Comparison of ENCODE assay signal across 15 cellular contexts in genomic region chr6:43937236-43938177, GRCh38.
A peak's percentile ranks its signal among the peaks of the same experiment; 100 is the strongest.
DNase-seq lines count a peak whose midpoint lies in the region; ATAC-seq and TF ChIP-seq lines count a peak whose summit lies in the region.
"Had no signal": no experiment of that assay in that cellular context is flagged by ENCODE, and none has a peak within 500 bp of the region (broad histone marks: within the 10 kb centered on the region; RNA-seq: fewer than 3 reads in every experiment).

No MANE protein-coding gene starts in this region.

- H3K4me1 ChIP-seq in DND-41 (ENCODE audit: insufficient read depth, low read length): no peaks in the 10 kb centered on the region
- H3K4me1 ChIP-seq in sigmoid colon: peaks cover 0 to 11% (median 0%) of the 10 kb centered on the region in 4 donors
- H3K4me1 ChIP-seq: foreskin keratinocyte had no signal

- ATAC-seq in DND-41 (ENCODE audit: insufficient read depth, low read depth) (no peak), SK-N-SH treated with all-trans-retinoic acid at 6 μM for 48 hours (peak; percentile 12; the same call in 2 of the 3 replicates), GM18511 (IDR thresholded peaks at IDR 0.05; ENCODE audit: unreplicated experiment) (no peak)
- ATAC-seq: activated T-cell treated with anti-CD3 and anti-CD28 coated beads, Interleukin-2, amount 50 U/mL, for 72 hours; foreskin keratinocyte; stimulated activated memory B cell treated with anti-CD40 and anti-IgM and Interleukin-4, amounts not matched to agents 10 μg/mL and 1 μg/mL and 100 μg/mL, for 72 hours had no signal

- 90 to 93% methylated on average over 7 of the region's 7 CpGs for WGBS in sigmoid colon, 2 donors

- H3K36me3 ChIP-seq in DND-41 (ENCODE audit: insufficient read depth, low read length): no peaks in the 10 kb centered on the region
- H3K36me3 ChIP-seq in sigmoid colon: no peaks in the 10 kb centered on the region

- H4K20me1 ChIP-seq in DND-41 (ENCODE audit: insufficient read depth, low read length): 0 out of 2 replicates have a peak, but pooled peaks cover 2% of the 10 kb centered on the region

- H3K27ac ChIP-seq in DND-41 (ENCODE audit: low read length) (no peak overlapping the region), sigmoid colon (no peak overlapping the region)
- H3K27ac ChIP-seq: foreskin keratinocyte had no signal

- H3K27me3 ChIP-seq in DND-41 (ENCODE audit: insufficient read depth, low read length, poor library complexity) (no peaks in the 10 kb centered on the region), sigmoid colon (no peaks in the 10 kb centered on the region)

- no peak overlapping the region for H2AFZ ChIP-seq in DND-41 (ENCODE audit: low read depth, low read length)

- intact Hi-C loops in sigmoid colon (cut with DNase I): no loop called here

- H3K79me2 ChIP-seq in DND-41 (ENCODE audit: insufficient read depth, low read length): no peaks in the 10 kb centered on the region

- H3K9me3 ChIP-seq in DND-41 (ENCODE audit: insufficient read depth, low read length, severe bottlenecking) (no peaks in the 10 kb centered on the region), sigmoid colon (no peaks in the 10 kb centered on the region)

- no peak for TF ChIP-seq EP300 in sigmoid colon (IDR thresholded peaks at IDR 0.05)

- no peak for TF ChIP-seq CTCF in DND-41 (IDR thresholded peaks at IDR 0.05; ENCODE audit: borderline replicate concordance, extremely low read depth, low read length, poor library complexity, severe bottlenecking)
- no peak for TF ChIP-seq CTCF in sigmoid colon (IDR thresholded peaks at IDR 0.05)

- TF ChIP-seq POLR2A in sigmoid colon (IDR thresholded peaks at IDR 0.05): no peak

- DNase-seq in DND-41: peak; percentile 1
- DNase-seq in left kidney (ENCODE audit: low read depth, low spot score): peak; percentile 45
- DNase-seq in sigmoid colon: peak; percentile 46
- DNase-seq in DMS79 treated with DMSO at 0.1 percent for 48 hours (lab: John Stamatoyannopoulos, UW): no peak
- no peak for DNase-seq in NCI-H1436 treated with DMSO at 0.1 percent for 48 hours (lab: John Stamatoyannopoulos, UW)
- no peak for DNase-seq in Ammon's horn (ENCODE audit: low spot score)
- DNase-seq: activated CD4-positive, alpha-beta T cell treated with anti-CD3 and anti-CD28 coated beads for 48 hours; activated T-cell treated with anti-CD3 and anti-CD28 coated beads, Interleukin-2, amount 50 U/mL, for 72 hours; foreskin keratinocyte; mammary epithelial cell; NCI-H187; T-helper 9 cell had no signal

- H3K9ac ChIP-seq in DND-41 (ENCODE audit: low read depth, low read length): no peak overlapping the region

- no peak overlapping the region for H3K4me2 ChIP-seq in DND-41 (ENCODE audit: insufficient read depth, low read length)

- H3K4me3 ChIP-seq in DND-41 (ENCODE audit: low read depth in 1 of 2, low read length in 2 of 2) (no peak overlapping the region), sigmoid colon (no peak overlapping the region)

TF ChIP-seq in SK-N-SH treated with all-trans-retinoic acid at 6 μM for 48 hours, 23 proteins besides CTCF, POLR2A, EP300 and RAD21:
- TF ChIP-seq PATZ1 (CRISPR knock-in tag; IDR thresholded peaks at IDR 0.05; ENCODE audit: borderline replicate concordance) (no peak), CREB5 (CRISPR knock-in tag; IDR thresholded peaks at IDR 0.05; ENCODE audit: low read depth) (no peak), ZFP3 (CRISPR knock-in tag; IDR thresholded peaks at IDR 0.05) (no peak), ZNF8 (CRISPR knock-in tag; IDR thresholded peaks at IDR 0.05) (no peak), ZNF565 (CRISPR knock-in tag; conservative IDR thresholded peaks at IDR 0.05; ENCODE audit: low read depth) (no peak), GLIS3 (CRISPR knock-in tag; IDR thresholded peaks at IDR 0.05) (no peak), ZC3H10 (CRISPR knock-in tag; IDR thresholded peaks at IDR 0.05) (no peak), CSDC2 (CRISPR knock-in tag; IDR thresholded peaks at IDR 0.05) (no peak), RARB (CRISPR knock-in tag; IDR thresholded peaks at IDR 0.05) (no peak), CSRNP3 (CRISPR knock-in tag; IDR thresholded peaks at IDR 0.05) (no peak), BACH2 (CRISPR knock-in tag; IDR thresholded peaks at IDR 0.05; ENCODE audit: borderline replicate concordance) (no peak)

Comparison
In these comparisons a context has a peak if more than half of its experiments do, and no peak if none do; other contexts are left out.
1. DNase-seq: peak in DND-41 (single experiment), left kidney (single experiment) and sigmoid colon (single experiment); none in DMS79 treated with DMSO at 0.1 percent for 48 hours (single experiment), NCI-H1436 treated with DMSO at 0.1 percent for 48 hours (single experiment) and Ammon's horn (single experiment).